In the genomic region with DNA sequence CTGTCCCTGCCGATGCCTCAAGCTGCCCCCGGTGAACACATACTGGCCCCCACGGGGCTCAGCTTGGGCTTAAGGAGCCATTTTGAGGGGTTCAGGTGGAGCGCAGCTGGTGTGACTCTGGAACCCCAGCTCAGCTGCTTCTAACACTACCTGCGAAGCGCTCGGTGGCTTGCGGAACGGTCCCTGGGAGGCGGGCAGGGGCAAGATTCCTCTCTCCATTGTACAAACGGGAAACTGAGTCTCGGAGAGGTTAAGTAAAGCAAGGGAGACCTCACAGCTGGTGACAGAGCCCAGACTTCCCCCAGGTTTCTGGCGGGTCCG, we compare ENCODE assay signal across 9 cellular contexts. TPM values are rescaled to one million over a fixed set of nuclear protein-coding genes. Genes with fewer than 3 reads are reported as not detected.
DNase-seq lines count a peak whose midpoint lies in the region; ATAC-seq, FAIRE-seq and TF ChIP-seq lines count a peak whose summit lies in the region.
"Had no signal": no experiment of that assay in that cellular context is flagged by ENCODE, and none has a peak within 500 bp of the region (broad histone marks: within the 10 kb centered on the region; RNA-seq: fewer than 3 reads in every experiment).

No MANE protein-coding gene starts in this region.

- H3K27me3 Mint-ChIP-seq in activated naive CD4-positive, alpha-beta T cell treated with anti-CD3 and anti-CD28 coated beads, Interleukin-2, amount 10 ng/mL, durations not matched to agents 7 days and 5 days, result peaks cover 31% of the 10 kb centered on the region
- H3K27me3 Mint-ChIP-seq in activated naive CD8-positive, alpha-beta T cell treated with anti-CD3 and anti-CD28 coated beads for 36 hours, result no peaks in the 10 kb centered on the region

- FAIRE-seq in RCC 7860 (lab: Jason Lieb, UNC), result no peak

- no peaks in the 10 kb centered on the region for H3K36me3 Mint-ChIP-seq in activated naive CD4-positive, alpha-beta T cell treated with anti-CD3 and anti-CD28 coated beads, Interleukin-2, amount 10 ng/mL, durations not matched to agents 7 days and 5 days
- no peaks in the 10 kb centered on the region for H3K36me3 Mint-ChIP-seq in activated naive CD4-positive, alpha-beta T cell treated with anti-CD3 and anti-CD28 coated beads, Interleukin-2, amount 50 U/mL, for 72 hours
- H3K36me3 Mint-ChIP-seq in activated naive CD8-positive, alpha-beta T cell treated with anti-CD3 and anti-CD28 coated beads for 36 hours, result no peaks in the 10 kb centered on the region

- H3K4me3 ChIP-seq in right lobe of liver (peak overlapping the region; percentile 44 to 60 (median 54)), tibial artery (peak overlapping the region; percentile 46 to 47)

- H3K36me3 ChIP-seq in right lobe of liver (peaks cover 0 to 4% (median 0%) of the 10 kb centered on the region in 4 donors), tibial artery (peaks cover 0 to 86% (median 8%) of the 10 kb centered on the region in 3 donors)

- no peaks in the 10 kb centered on the region for H3K9me3 Mint-ChIP-seq in activated naive CD4-positive, alpha-beta T cell treated with anti-CD3 and anti-CD28 coated beads, Interleukin-2, amount 10 ng/mL, durations not matched to agents 7 days and 5 days
- no peaks in the 10 kb centered on the region for H3K9me3 Mint-ChIP-seq in activated naive CD4-positive, alpha-beta T cell treated with anti-CD3 and anti-CD28 coated beads, Interleukin-2, amount 50 U/mL, for 72 hours
- no peaks in the 10 kb centered on the region for H3K9me3 Mint-ChIP-seq in activated naive CD8-positive, alpha-beta T cell treated with anti-CD3 and anti-CD28 coated beads for 36 hours

- peaks cover 0 to 15% (median 7%) of the 10 kb centered on the region in 4 donors for H3K4me1 ChIP-seq in right lobe of liver
- peaks cover 0 to 28% (median 19%) of the 10 kb centered on the region in 4 donors for H3K4me1 ChIP-seq in tibial artery

- no peaks in the 10 kb centered on the region for H3K27me3 ChIP-seq in right lobe of liver
- no peaks in the 10 kb centered on the region for H3K27me3 ChIP-seq in tibial artery

- in situ Hi-C loops in KBM-7 (cut with MboI; ENCODE audit: low pct_unique_long_range_greater_than_20kb, low sequenced_read_pairs), result no loop called here

- no peak for DNase-seq in activated naive CD4-positive, alpha-beta T cell treated with anti-CD3 and anti-CD28 coated beads, Interleukin-2, amount 10 ng/mL, durations not matched to agents 7 days and 5 days
- DNase-seq in activated naive CD4-positive, alpha-beta T cell treated with anti-CD3 and anti-CD28 coated beads, Interleukin-2, amount 50 U/mL, for 72 hours (ENCODE audit: low spot score in 2 of 2), result no peak
- DNase-seq in activated naive CD8-positive, alpha-beta T cell treated with anti-CD3 and anti-CD28 coated beads for 36 hours, result no peak
- no peak for DNase-seq in right lobe of liver
- DNase-seq in tibial artery, result no peak
- no peak for DNase-seq in KBM-7
- no peak for DNase-seq in foreskin melanocyte
- no peak for DNase-seq in RCC 7860 (ENCODE audit: low spot score)
- DNase-seq: Caco-2 had no signal

- H3K27ac ChIP-seq in right lobe of liver (peak overlapping the region in 2 of 3 donors; percentile 40 to 45), tibial artery (peak overlapping the region in 1 of 2 donors; percentile 47)

- WGBS in right lobe of liver (ENCODE audit: insufficient coverage, low coverage, low lambda C conversion rate, missing lambda C conversion rate), result 30% methylated on average over 7 of the region's 14 CpGs

- peaks cover 21% of the 10 kb centered on the region for H3K4me1 Mint-ChIP-seq in activated naive CD4-positive, alpha-beta T cell treated with anti-CD3 and anti-CD28 coated beads, Interleukin-2, amount 10 ng/mL, durations not matched to agents 7 days and 5 days
- peaks cover 10% of the 10 kb centered on the region for H3K4me1 Mint-ChIP-seq in activated naive CD8-positive, alpha-beta T cell treated with anti-CD3 and anti-CD28 coated beads for 36 hours

- no peaks in the 10 kb centered on the region for H3K9me3 ChIP-seq in right lobe of liver
- H3K9me3 ChIP-seq in tibial artery, result no peaks in the 10 kb centered on the region
- H3K9me3 ChIP-seq: Caco-2 had no signal

- no peak overlapping the region for H3K27ac Mint-ChIP-seq in activated naive CD4-positive, alpha-beta T cell treated with anti-CD3 and anti-CD28 coated beads, Interleukin-2, amount 10 ng/mL, durations not matched to agents 7 days and 5 days
- no peak overlapping the region for H3K27ac Mint-ChIP-seq in activated naive CD4-positive, alpha-beta T cell treated with anti-CD3 and anti-CD28 coated beads, Interleukin-2, amount 50 U/mL, for 72 hours
- no peak overlapping the region for H3K27ac Mint-ChIP-seq in activated naive CD8-positive, alpha-beta T cell treated with anti-CD3 and anti-CD28 coated beads for 36 hours

- CTCF ChIA-PET in activated naive CD4-positive, alpha-beta T cell treated with anti-CD3 and anti-CD28 coated beads, Interleukin-2, amount 10 ng/mL, durations not matched to agents 7 days and 5 days (lab: Charles Lee), result interaction anchor here (0.5 to 11.5 kb wide), 45 partner anchors 9 to 257 kb away, joined by 3 to 380 read pairs (median 5); partner anchors contain the start of genes GALK1, SMIM5, TRIM65 and UNC13D

- peak overlapping the region; percentile 54 for H3K4me3 Mint-ChIP-seq in activated naive CD4-positive, alpha-beta T cell treated with anti-CD3 and anti-CD28 coated beads, Interleukin-2, amount 10 ng/mL, durations not matched to agents 7 days and 5 days
- H3K4me3 Mint-ChIP-seq in activated naive CD8-positive, alpha-beta T cell treated with anti-CD3 and anti-CD28 coated beads for 36 hours, result peak overlapping the region; percentile 57

- no peak for TF ChIP-seq POLR2A in right lobe of liver (IDR thresholded peaks at IDR 0.05)

- intact Hi-C loops in right lobe of liver (cut with DNase I), result loop anchor here (5.0 to 10.0 kb wide), 2 partner anchors 72 to 76 kb away; no protein-coding TSS in a partner anchor
- intact Hi-C loops in tibial artery (cut with DNase I; ENCODE audit: low total_unique reads), result loop anchor here (5.0 kb wide), 1 partner anchor 81 kb away; no protein-coding TSS in a partner anchor

- TF ChIP-seq CTCF in right lobe of liver (IDR thresholded peaks at IDR 0.05) (no peak), tibial artery (IDR thresholded peaks at IDR 0.05) (no peak)

- no peak for ATAC-seq in activated naive CD4-positive, alpha-beta T cell treated with anti-CD3 and anti-CD28 coated beads, Interleukin-2, amount 50 U/mL, for 72 hours
- ATAC-seq in right lobe of liver, result no peak

RNA-seq across cellular contexts. Expression of gene GALK1, which starts 11.8 kb away (rescaled TPM):
- 10 to 100 TPM; 54.7 to 74.8 TPM for total RNA-seq in activated naive CD4-positive, alpha-beta T cell treated with anti-CD3 and anti-CD28 coated beads, Interleukin-2, amount 50 U/mL, for 72 hours
- total RNA-seq in activated naive CD8-positive, alpha-beta T cell treated with anti-CD3 and anti-CD28 coated beads for 36 hours, result 10 to 100 TPM; 33.2 to 33.6 TPM
- total RNA-seq in right lobe of liver, result 10 to 100 TPM; 38.6 to 87.4 (median 76.9) TPM

RNA-seq across cellular contexts. Expression of gene UNK, which starts 31.5 kb away (rescaled TPM):
- total RNA-seq in activated naive CD4-positive, alpha-beta T cell treated with anti-CD3 and anti-CD28 coated beads, Interleukin-2, amount 50 U/mL, for 72 hours, result 10 to 100 TPM; 15.3 to 29.3 TPM
- 10 to 100 TPM; 26.9 to 27.4 TPM for total RNA-seq in activated naive CD8-positive, alpha-beta T cell treated with anti-CD3 and anti-CD28 coated beads for 36 hours
- 10 to 100 TPM in 4 of 6 experiments, 1 to 10 TPM in 2; 5.8 to 29.2 (median 11.1) TPM for total RNA-seq in right lobe of liver

RNA-seq across cellular contexts. Expression of gene ITGB4, which starts 31.9 kb away (rescaled TPM):
- 1 to 10 TPM in 1 of 2 donors, under 1 TPM in 1; 0.76 to 1.1 TPM for total RNA-seq in activated naive CD4-positive, alpha-beta T cell treated with anti-CD3 and anti-CD28 coated beads, Interleukin-2, amount 50 U/mL, for 72 hours
- 1 to 10 TPM in 1 of 2 experiments, under 1 TPM in 1; 0.64 to 1.4 TPM for total RNA-seq in activated naive CD8-positive, alpha-beta T cell treated with anti-CD3 and anti-CD28 coated beads for 36 hours
- 1 to 10 TPM in 5 of 6 experiments, under 1 TPM in 1; 0.92 to 4.1 (median 2.0) TPM for total RNA-seq in right lobe of liver
